In the genomic region with DNA sequence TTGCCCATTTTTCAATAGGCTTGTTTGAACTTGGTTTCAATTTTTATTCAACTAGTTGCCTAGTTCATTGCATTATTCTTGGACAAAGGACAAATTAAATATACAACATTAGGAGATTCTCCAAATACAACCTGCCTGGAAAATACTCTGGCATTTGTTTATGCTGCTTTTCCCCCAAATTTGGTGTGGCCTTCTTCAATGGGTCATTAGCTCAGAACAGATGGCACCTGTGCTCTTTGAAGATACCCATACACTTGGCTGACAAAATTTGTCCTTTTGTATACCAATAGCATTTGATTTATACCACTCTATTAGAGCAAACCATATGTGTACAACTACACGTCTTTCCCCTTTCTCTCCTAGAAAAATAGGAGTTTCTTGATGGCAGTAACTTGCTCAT, we compare ENCODE assay signal across 18 cellular contexts. TPM values are rescaled to one million over a fixed set of nuclear protein-coding genes. Genes with fewer than 3 reads are reported as not detected.
DNase-seq lines count a peak whose midpoint lies in the region; ATAC-seq, FAIRE-seq and TF ChIP-seq lines count a peak whose summit lies in the region.
"Had no signal": no experiment of that assay in that cellular context is flagged by ENCODE, and none has a peak within 500 bp of the region (broad histone marks: within the 10 kb centered on the region; RNA-seq: fewer than 3 reads in every experiment).

No MANE protein-coding gene starts in this region.

- TF ChIP-seq RAD21 in A549 (conservative IDR thresholded peaks at IDR 0.05 in 1 of 2, IDR thresholded peaks at IDR 0.05 in 1 of 2), result no peak

- H3K27me3 Mint-ChIP-seq in activated CD8-positive, alpha-beta T cell treated with anti-CD3 and anti-CD28 coated beads, Interleukin-2, amount 10 ng/mL, durations not matched to agents 7 days and 5 days (ENCODE audit: low read depth), result no peaks in the 10 kb centered on the region
- H3K27me3 Mint-ChIP-seq: stimulated activated naive CD8-positive, alpha-beta T cell treated with anti-CD3 and anti-CD28 coated beads, Interleukin-15, amount 100 ng/mL, for 72 hours had no signal

- ATAC-seq in A549, result no peak
- no peak for ATAC-seq in activated CD8-positive, alpha-beta T cell treated with anti-CD3 and anti-CD28 coated beads, Interleukin-2, amount 10 ng/mL, durations not matched to agents 7 days and 5 days
- no peak for ATAC-seq in HG02588 (IDR thresholded peaks at IDR 0.05; ENCODE audit: unreplicated experiment)
- ATAC-seq in gastrocnemius medialis, result no peak
- ATAC-seq in GM18868 (IDR thresholded peaks at IDR 0.05; ENCODE audit: unreplicated experiment), result no peak
- ATAC-seq: stimulated activated naive CD8-positive, alpha-beta T cell treated with anti-CD3 and anti-CD28 coated beads, Interleukin-15, amount 100 ng/mL, for 72 hours had no signal

- H3K9ac ChIP-seq in iPS-20b (ENCODE audit: low read depth, low read length), result no peak overlapping the region

- peak overlapping the region; percentile 23 for H3K4me3 Mint-ChIP-seq in activated CD8-positive, alpha-beta T cell treated with anti-CD3 and anti-CD28 coated beads, Interleukin-2, amount 10 ng/mL, durations not matched to agents 7 days and 5 days

- H3K27me3 ChIP-seq in iPS-20b (ENCODE audit: insufficient read depth, low read length) (no peaks in the 10 kb centered on the region), gastrocnemius medialis (no peaks in the 10 kb centered on the region)
- H3K27me3 ChIP-seq: dorsolateral prefrontal cortex, right atrium auricular region had no signal

- H3K4me1 ChIP-seq in A549 (peaks cover 18% of the 10 kb centered on the region), iPS-20b (ENCODE audit: insufficient read depth, low read length) (peaks cover 7% of the 10 kb centered on the region; the same call in 1 of the 2 replicates), gastrocnemius medialis (peaks cover 10 to 20% of the 10 kb centered on the region in 2 donors)

- peaks cover 56% of the 10 kb centered on the region for H3K36me3 Mint-ChIP-seq in activated CD8-positive, alpha-beta T cell treated with anti-CD3 and anti-CD28 coated beads, Interleukin-2, amount 10 ng/mL, durations not matched to agents 7 days and 5 days (ENCODE audit: low read depth)

- TF ChIP-seq EP300 in A549 (IDR thresholded peaks at IDR 0.05), result no peak

- no peak for TF ChIP-seq POLR2A in A549 (IDR thresholded peaks at IDR 0.05; ENCODE audit: low read length)
- TF ChIP-seq POLR2A in gastrocnemius medialis (IDR thresholded peaks at IDR 0.05), result no peak

- intact Hi-C loops in gastrocnemius medialis (cut with DNase I; ENCODE audit: low total_unique reads), result no loop called here

- POLR2A ChIA-PET in A549 (lab: Yijun Ruan, JAX), result no interaction called here
- POLR2A ChIA-PET in activated CD8-positive, alpha-beta T cell treated with anti-CD3 and anti-CD28 coated beads, Interleukin-2, amount 10 ng/mL, durations not matched to agents 7 days and 5 days (lab: Charles Lee), result no interaction called here

- CTCF ChIA-PET in A549 (lab: Yijun Ruan, JAX), result no interaction called here
- CTCF ChIA-PET in activated CD8-positive, alpha-beta T cell treated with anti-CD3 and anti-CD28 coated beads, Interleukin-2, amount 10 ng/mL, durations not matched to agents 7 days and 5 days (lab: Charles Lee), result no interaction called here

- WGBS in A549 (ENCODE audit: missing lambda C conversion rate), result 78% methylated on average over 1 of the region's 1 CpG

- H3K36me3 ChIP-seq in iPS-20b (ENCODE audit: insufficient read depth, low read depth, low read length), result peaks cover 14% of the 10 kb centered on the region; the same call in 1 of the 2 replicates
- no peaks in the 10 kb centered on the region for H3K36me3 ChIP-seq in gastrocnemius medialis
- H3K36me3 ChIP-seq: right atrium auricular region had no signal

- H3K4me1 Mint-ChIP-seq in activated CD8-positive, alpha-beta T cell treated with anti-CD3 and anti-CD28 coated beads, Interleukin-2, amount 10 ng/mL, durations not matched to agents 7 days and 5 days (ENCODE audit: low read depth), result peaks cover 32% of the 10 kb centered on the region

- in situ Hi-C loops in G401 (cut with HindIII; ENCODE audit: low sequenced_read_pairs), result no loop called here
- in situ Hi-C loops in gastrocnemius medialis (cut with MboI; ENCODE audit: low sequenced_read_pairs in 4 of 4), result no loop called here

- H3K4me3 ChIP-seq in A549 (no peak overlapping the region), iPS-20b (ENCODE audit: low read length) (peak overlapping the region; percentile 97; the same call in 1 of the 2 replicates), gastrocnemius medialis (no peak overlapping the region)
- H3K4me3 ChIP-seq: right atrium auricular region had no signal

- peak overlapping the region; percentile 71; the same call in 1 of the 3 replicates for H3K4me2 ChIP-seq in A549

- H3K9me3 Mint-ChIP-seq in activated CD8-positive, alpha-beta T cell treated with anti-CD3 and anti-CD28 coated beads, Interleukin-2, amount 10 ng/mL, durations not matched to agents 7 days and 5 days (ENCODE audit: insufficient read depth), result peaks cover 5% of the 10 kb centered on the region

- DNase-seq in A549 (ENCODE audit: low read depth in 1 of 2, low spot score in 1 of 2), result no peak
- DNase-seq in G401 (ENCODE audit: low spot score), result peak; percentile 53
- DNase-seq in activated CD8-positive, alpha-beta T cell treated with anti-CD3 and anti-CD28 coated beads, Interleukin-2, amount 10 ng/mL, durations not matched to agents 7 days and 5 days, result no peak
- no peak for DNase-seq in gastrocnemius medialis
- DNase-seq in NCI-H2029 (lab: John Stamatoyannopoulos, UW), result no peak
- DNase-seq: amniotic stem cell; dorsolateral prefrontal cortex; GDM1; NCI-H345; stimulated activated CD4-positive, alpha-beta T cell treated with anti-CD3 and anti-CD28 coated beads, Interleukin-4, amount 100 ng/mL, for 24 hours; stimulated activated naive CD8-positive, alpha-beta T cell treated with anti-CD3 and anti-CD28 coated beads, Interleukin-15, amount 100 ng/mL, for 72 hours had no signal

- no peak overlapping the region for H3K27ac ChIP-seq in A549
- H3K27ac ChIP-seq in iPS-20b (ENCODE audit: low read length), result no peak overlapping the region
- H3K27ac ChIP-seq in gastrocnemius medialis, result no peak overlapping the region
- H3K27ac ChIP-seq: dorsolateral prefrontal cortex, right atrium auricular region had no signal

- FAIRE-seq in A549 (lab: Jason Lieb, UNC), result no peak
- FAIRE-seq: keratinocyte, RCC 7860 had no signal

- TF ChIP-seq CTCF in A549 (IDR thresholded peaks at IDR 0.05) (no peak), gastrocnemius medialis (IDR thresholded peaks at IDR 0.05 in 4 of 5, conservative IDR thresholded peaks at IDR 0.05 in 1 of 5) (no peak)

- no peaks in the 10 kb centered on the region; the same call in 2 of the 3 replicates for H3K9me3 ChIP-seq in A549
- H3K9me3 ChIP-seq in iPS-20b (ENCODE audit: insufficient read depth, low read depth, low read length), result no peaks in the 10 kb centered on the region
- no peaks in the 10 kb centered on the region for H3K9me3 ChIP-seq in gastrocnemius medialis
- H3K9me3 ChIP-seq: right atrium auricular region had no signal

- H3K27ac Mint-ChIP-seq in activated CD8-positive, alpha-beta T cell treated with anti-CD3 and anti-CD28 coated beads, Interleukin-2, amount 10 ng/mL, durations not matched to agents 7 days and 5 days, result no peak overlapping the region

TF ChIP-seq in A549, 52 proteins besides CTCF, POLR2A, EP300 and RAD21 (continues in another document):
- no peak for TF ChIP-seq HEYL (CRISPR knock-in tag; IDR thresholded peaks at IDR 0.05)
- TF ChIP-seq E2F6 (IDR thresholded peaks at IDR 0.05; ENCODE audit: borderline replicate concordance, low read depth), result no peak
- no peak for TF ChIP-seq MYC (IDR thresholded peaks at IDR 0.05; ENCODE audit: borderline replicate concordance, low read length)

RNA-seq across cellular contexts. Expression of gene WBP11, which starts 35.7 kb away (rescaled TPM):
- polyA plus RNA-seq in A549 (2011; rRNA removed) (32.1 and 50.3 TPM in 2 replicates), A549 (2017; fragmentation: RNase III; extraction: RNeasy Plus Mini Kit Qiagen cat#74134 plus additional on column Dnase treatment) (45.7 to 52.2 TPM (median 50.3 TPM) in 3 replicates)
- 26.9 and 30.3 TPM in 2 replicates for polyA plus RNA-seq in A549 (2012; cell fraction: cytosol; rRNA removed)
- polyA plus RNA-seq in A549 (2012; cell fraction: nucleus; rRNA removed), result 26.0 and 29.9 TPM in 2 replicates
- polyA minus RNA-seq in A549 (2011; rRNA and poly(A)+ RNA removed), result 16.0 and 19.2 TPM in 2 replicates
- total RNA-seq in G401 (2014; rRNA removed; shearing (Covaris generic)), result 17.8 and 18.4 TPM in 2 replicates
- total RNA-seq in activated CD8-positive, alpha-beta T cell treated with anti-CD3 and anti-CD28 coated beads, Interleukin-2, amount 10 ng/mL, durations not matched to agents 7 days and 5 days, result 10 to 100 TPM; 98.2 to 98.6 TPM
- 10 to 100 TPM; 20.2 to 39.5 (median 28.4) TPM for total RNA-seq in gastrocnemius medialis

RNA-seq across cellular contexts. Expression of gene C12orf60, which starts 35.9 kb away (rescaled TPM):
- 4.8 and 5.5 TPM in 2 replicates for polyA plus RNA-seq in A549 (2011; rRNA removed)
- polyA plus RNA-seq in A549 (2012; cell fraction: cytosol; rRNA removed), result 0.90 and 1.0 TPM in 2 replicates
- polyA plus RNA-seq in A549 (2012; cell fraction: nucleus; rRNA removed), result 0.67 and 0.81 TPM in 2 replicates
- polyA plus RNA-seq in A549 (2017; fragmentation: RNase III; extraction: RNeasy Plus Mini Kit Qiagen cat#74134 plus additional on column Dnase treatment), result 2.0 to 2.4 TPM (median 2.2 TPM) in 3 replicates
- polyA minus RNA-seq in A549 (2011; rRNA and poly(A)+ RNA removed), result 1.9 and 3.4 TPM in 2 replicates
- total RNA-seq in G401 (2014; rRNA removed; shearing (Covaris generic)), result 1.6 and 2.6 TPM in 2 replicates
- total RNA-seq in activated CD8-positive, alpha-beta T cell treated with anti-CD3 and anti-CD28 coated beads, Interleukin-2, amount 10 ng/mL, durations not matched to agents 7 days and 5 days, result 1 to 10 TPM; 1.4 to 1.5 TPM
- total RNA-seq in gastrocnemius medialis, result 1 to 10 TPM in 1 of 4 donors, under 1 TPM in 1, not detected in 2; 0.33 to 3.8 TPM

RNA-seq across cellular contexts. Expression of gene SMCO3, which starts 46.4 kb away (rescaled TPM):
- polyA plus RNA-seq in A549 (2011; rRNA removed) (0.06 TPM in 1 of 2 replicates, not detected in the other), A549 (2017; fragmentation: RNase III; extraction: RNeasy Plus Mini Kit Qiagen cat#74134 plus additional on column Dnase treatment) (not detected in 3 replicates)
- not detected in 2 replicates for polyA plus RNA-seq in A549 (2012; cell fraction: cytosol; rRNA removed)
- not detected in 2 replicates for polyA plus RNA-seq in A549 (2012; cell fraction: nucleus; rRNA removed)
- polyA minus RNA-seq in A549 (2011; rRNA and poly(A)+ RNA removed), result not detected in 2 replicates
- total RNA-seq in G401 (2014; rRNA removed; shearing (Covaris generic)), result not detected in 2 replicates
- not detected for total RNA-seq in activated CD8-positive, alpha-beta T cell treated with anti-CD3 and anti-CD28 coated beads, Interleukin-2, amount 10 ng/mL, durations not matched to agents 7 days and 5 days
- under 1 TPM in 1 of 4 donors, not detected in 3; 0.12 TPM for total RNA-seq in gastrocnemius medialis
- total RNA-seq: dorsolateral prefrontal cortex, HT1080 had no signal
- polyA plus RNA-seq: keratinocyte had no signal
